In the genomic region with DNA sequence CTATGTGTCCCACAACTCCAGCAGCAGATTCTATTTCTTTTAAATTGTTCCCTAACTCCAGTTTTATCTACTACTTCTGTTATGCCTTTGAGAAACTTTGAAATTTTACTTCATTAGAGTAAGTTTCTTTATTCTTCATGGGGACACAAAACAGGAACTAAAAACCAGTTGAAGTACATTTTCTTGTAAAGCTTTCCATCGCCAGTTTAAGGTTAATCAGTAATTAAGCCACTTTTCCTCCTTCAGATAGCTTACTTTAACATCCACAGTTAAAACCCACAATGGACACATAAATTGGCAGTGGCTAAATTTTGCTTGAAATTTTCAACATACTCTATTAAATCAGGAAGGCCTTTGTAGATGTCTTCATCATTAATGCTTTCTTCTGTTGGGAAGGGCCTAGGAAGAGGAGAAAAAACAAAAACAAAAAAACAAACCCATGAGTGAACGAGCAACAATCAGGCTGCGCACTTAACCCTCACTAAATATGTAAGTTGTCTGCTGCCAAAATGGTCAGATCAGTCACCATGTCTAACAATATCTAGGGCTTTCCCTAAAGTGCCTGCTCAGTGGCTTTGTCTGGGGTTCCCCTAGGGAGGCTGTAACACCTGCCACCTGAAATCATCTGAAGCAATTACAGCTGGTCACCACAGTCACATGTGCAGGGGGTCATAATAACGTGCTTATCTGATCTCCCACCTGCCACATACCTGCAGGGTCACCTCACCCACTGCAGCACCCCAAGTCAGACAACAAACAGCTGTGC, we compare ENCODE assay signal across 9 cellular contexts.
DNase-seq lines count a peak whose midpoint lies in the region; ATAC-seq and TF ChIP-seq lines count a peak whose summit lies in the region.
"Had no signal": no experiment of that assay in that cellular context is flagged by ENCODE, and none has a peak within 500 bp of the region (broad histone marks: within the 10 kb centered on the region; RNA-seq: fewer than 3 reads in every experiment).

No MANE protein-coding gene starts in this region.

- H3K36me3 Mint-ChIP-seq in CD4-positive, alpha-beta T cell (ENCODE audit: low read depth) = no peaks in the 10 kb centered on the region

- H3K27me3 ChIP-seq in CD4-positive, alpha-beta T cell (ENCODE audit: control insufficient read depth, insufficient read depth, low read length) = no peaks in the 10 kb centered on the region
- no peaks in the 10 kb centered on the region for H3K27me3 ChIP-seq in stomach

- no peak for TF ChIP-seq CTCF in CD4-positive, alpha-beta T cell (IDR thresholded peaks at IDR 0.05)
- no peak for TF ChIP-seq CTCF in stomach (IDR thresholded peaks at IDR 0.05)

- no peaks in the 10 kb centered on the region for H3K9me3 ChIP-seq in CD4-positive, alpha-beta T cell (ENCODE audit: control insufficient read depth, low read length)
- no peaks in the 10 kb centered on the region for H3K9me3 ChIP-seq in stomach

- no peaks in the 10 kb centered on the region for H3K9me3 Mint-ChIP-seq in CD4-positive, alpha-beta T cell

- no peak for TF ChIP-seq POLR2A in stomach (IDR thresholded peaks at IDR 0.05)

- no peak overlapping the region for H3K4me3 Mint-ChIP-seq in CD4-positive, alpha-beta T cell
- H3K4me3 Mint-ChIP-seq: activated CD4-positive, alpha-beta T cell treated with anti-CD3 and anti-CD28 coated beads for 36 hours had no signal

- no peaks in the 10 kb centered on the region for H3K4me1 ChIP-seq in stomach

- POLR2A ChIA-PET in CD4-positive, alpha-beta T cell (lab: Charles Lee) = no interaction called here

- no peak overlapping the region for H3K27ac ChIP-seq in CD4-positive, alpha-beta T cell (ENCODE audit: low read depth, low read length)
- no peak overlapping the region for H3K27ac ChIP-seq in stomach

- H3K27me3 Mint-ChIP-seq in CD4-positive, alpha-beta T cell = no peaks in the 10 kb centered on the region
- H3K27me3 Mint-ChIP-seq: activated CD4-positive, alpha-beta T cell treated with anti-CD3 and anti-CD28 coated beads for 36 hours had no signal

- DNase-seq in SK-N-DZ (ENCODE audit: low spot score) = peak; percentile 18
- no peak for DNase-seq in dermis blood vessel endothelial cell
- DNase-seq in CD4-positive, alpha-beta T cell = no peak
- no peak for DNase-seq in Ammon's horn (ENCODE audit: low spot score)
- no peak for DNase-seq in stomach
- DNase-seq: activated CD4-positive, alpha-beta T cell treated with anti-CD3 and anti-CD28 coated beads for 36 hours had no signal

- ATAC-seq in GM18499 (IDR thresholded peaks at IDR 0.05; ENCODE audit: insufficient read depth, unreplicated experiment) (peak; percentile 84), GM21360 (IDR thresholded peaks at IDR 0.05; ENCODE audit: unreplicated experiment) (peak; percentile 90), HG03175 (IDR thresholded peaks at IDR 0.05; ENCODE audit: unreplicated experiment) (peak; percentile 82)
- no peak for ATAC-seq in CD4-positive, alpha-beta T cell (ENCODE audit: poor library complexity)
- ATAC-seq: activated CD4-positive, alpha-beta T cell treated with anti-CD3 and anti-CD28 coated beads for 36 hours had no signal

- intact Hi-C loops in CD4-positive, alpha-beta T cell (cut with DNase I, micrococcal nuclease) = loop anchor here in 1 of 2 experiments (5.0 kb wide), 1 partner anchor 420 kb away; no protein-coding TSS in a partner anchor
- intact Hi-C loops in stomach (cut with DNase I; ENCODE audit: low total_unique reads) = no loop called here

- TF ChIP-seq EP300 in stomach (IDR thresholded peaks at IDR 0.05) = no peak

- no peaks in the 10 kb centered on the region for H3K4me1 Mint-ChIP-seq in CD4-positive, alpha-beta T cell (ENCODE audit: low read depth)

- no peaks in the 10 kb centered on the region for H3K36me3 ChIP-seq in stomach

- no peak overlapping the region for H3K4me3 ChIP-seq in stomach

- no peak overlapping the region for H3K27ac Mint-ChIP-seq in CD4-positive, alpha-beta T cell
- H3K27ac Mint-ChIP-seq: activated CD4-positive, alpha-beta T cell treated with anti-CD3 and anti-CD28 coated beads for 36 hours had no signal

- WGBS in stomach, 5 donors = 55 to 77% (median 62%) methylated on average over 4 of the region's 4 CpGs

- CTCF ChIA-PET in CD4-positive, alpha-beta T cell (lab: Charles Lee) = interaction anchor here (9.7 kb wide), 1 partner anchor 348 kb away, joined by 152 read pairs; no protein-coding TSS in a partner anchor
